11 cellular contexts compared by ENCODE assay signal in the genomic region with DNA sequence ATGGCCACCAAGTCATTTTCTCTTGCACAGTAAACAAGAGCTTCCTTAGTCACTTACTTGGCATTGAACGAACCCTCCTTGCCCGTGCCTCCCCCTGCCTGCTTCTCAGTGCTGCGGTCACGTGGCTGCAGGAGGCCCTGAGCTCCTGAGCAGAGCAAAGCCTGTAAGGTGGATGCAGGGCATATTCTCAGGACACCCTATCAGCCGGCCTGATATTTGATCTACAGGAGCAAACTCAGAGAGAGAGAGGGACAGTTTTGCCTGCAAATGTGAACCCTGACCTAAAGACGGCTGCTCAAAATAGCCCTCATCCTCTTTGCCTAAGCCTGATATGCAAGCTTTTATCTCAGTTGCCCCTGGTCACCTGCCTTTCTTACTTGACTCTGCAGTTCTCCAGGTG.
DNase-seq lines count a peak whose midpoint lies in the region; ATAC-seq and TF ChIP-seq lines count a peak whose summit lies in the region.
"Had no signal": no experiment of that assay in that cellular context is flagged by ENCODE, and none has a peak within 500 bp of the region (broad histone marks: within the 10 kb centered on the region; RNA-seq: fewer than 3 reads in every experiment).

No MANE protein-coding gene starts in this region.

- H2BK5ac ChIP-seq in mesendoderm (ENCODE audit: low read length): no peak overlapping the region

- no peak overlapping the region for H3K9ac ChIP-seq in mesendoderm (ENCODE audit: low read length)

- H3K18ac ChIP-seq in mesendoderm (ENCODE audit: low read length): no peak overlapping the region

- ATAC-seq in esophagus mucosa (peak; percentile 28), HG03571 (IDR thresholded peaks at IDR 0.05; ENCODE audit: unreplicated experiment) (no peak), omental fat pad (ENCODE audit: low FRiP score) (no peak), HG03039 (IDR thresholded peaks at IDR 0.05; ENCODE audit: unreplicated experiment) (no peak)

- no peak overlapping the region for H3K4me2 ChIP-seq in mesendoderm (ENCODE audit: low read length)

- DNase-seq in DMS53 (lab: John Stamatoyannopoulos, UW) (peak; percentile 68), MG63 (peak; percentile 4), mesendoderm (peak; percentile 44), HK-2 (ENCODE audit: unreplicated experiment) (no peak), omental fat pad (ENCODE audit: low spot score) (no peak)
- DNase-seq: kidney, NCI-H446 had no signal

- H3K56ac ChIP-seq in mesendoderm (ENCODE audit: low read length): no peak overlapping the region

- H3K4me1 ChIP-seq in mesendoderm (ENCODE audit: control insufficient read depth, low read depth, low read length): no peaks in the 10 kb centered on the region

- H3K27ac ChIP-seq in mesendoderm (ENCODE audit: low read depth, low read length): no peak overlapping the region
- H3K27ac ChIP-seq: skin epidermis had no signal

- H3K4ac ChIP-seq in mesendoderm (ENCODE audit: low read depth, low read length): no peak overlapping the region

- H3K9me3 ChIP-seq in MG63: no peaks in the 10 kb centered on the region

- no peak overlapping the region for H4K5ac ChIP-seq in mesendoderm (ENCODE audit: low read length)

- no peak overlapping the region for H2AK5ac ChIP-seq in mesendoderm (ENCODE audit: low read length)

- H3K36me3 ChIP-seq in MG63 (peaks cover 8% of the 10 kb centered on the region), mesendoderm (ENCODE audit: control insufficient read depth, insufficient read depth, low read length) (peaks cover 3% of the 10 kb centered on the region)

- no peak for TF ChIP-seq CTCF in omental fat pad (IDR thresholded peaks at IDR 0.05)

- no peak overlapping the region for H4K8ac ChIP-seq in mesendoderm (ENCODE audit: low read depth, low read length)

- H3K79me2 ChIP-seq in mesendoderm (ENCODE audit: control insufficient read depth, insufficient read depth, low read length): no peaks in the 10 kb centered on the region

- no peak overlapping the region for H2BK15ac ChIP-seq in mesendoderm (replicated peaks; ENCODE audit: low read depth)

- H3K4me3 ChIP-seq in MG63 (no peak overlapping the region), mesendoderm (ENCODE audit: low read length) (no peak overlapping the region)
- H3K4me3 ChIP-seq: skin epidermis had no signal

- H2BK120ac ChIP-seq in mesendoderm (ENCODE audit: low read depth, low read length): no peak overlapping the region

- no peak overlapping the region for H3K23ac ChIP-seq in mesendoderm (ENCODE audit: low read length)

- no CpG with 5 or more reads among the region's 6 CpGs for WGBS in mesendoderm (ENCODE audit: extremely low coverage, insufficient coverage, low lambda C conversion rate)

- no peaks in the 10 kb centered on the region for H3K79me1 ChIP-seq in mesendoderm (ENCODE audit: low read length)

- no peaks in the 10 kb centered on the region for H3K27me3 ChIP-seq in MG63
- H3K27me3 ChIP-seq in mesendoderm (ENCODE audit: insufficient read depth, low read length, poor library complexity): no peaks in the 10 kb centered on the region

Comparison
In these comparisons a context has a peak if more than half of its experiments do, and no peak if none do; other contexts are left out.
1. DNase-seq: peak in DMS53 (single experiment), MG63 (single experiment) and mesendoderm (single experiment); none in HK-2 (single experiment) and omental fat pad (single experiment).